ENCODE assay signal across 17 cellular contexts in the genomic region with DNA sequence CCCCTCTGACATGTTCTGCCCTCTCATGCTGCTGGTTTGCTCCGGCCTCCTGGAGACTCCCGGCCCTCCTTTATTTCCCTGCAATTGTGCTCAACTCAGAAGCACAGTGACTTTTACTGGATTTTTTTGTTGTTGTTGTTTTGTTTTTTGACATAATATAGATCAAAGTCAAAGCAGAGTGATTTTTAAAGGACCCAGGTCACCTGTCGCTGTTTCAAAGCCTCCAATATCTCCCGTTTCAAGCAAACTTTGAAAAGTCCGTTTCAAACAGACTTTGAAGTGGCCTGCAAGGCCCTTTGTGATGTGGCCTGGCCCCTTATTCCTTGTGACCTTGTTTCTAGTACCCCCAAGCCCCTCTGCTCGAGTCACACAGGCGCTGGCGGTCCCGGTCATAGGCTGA. TPM values are rescaled to one million over a fixed set of nuclear protein-coding genes. Genes with fewer than 3 reads are reported as not detected.
DNase-seq lines count a peak whose midpoint lies in the region; ATAC-seq and TF ChIP-seq lines count a peak whose summit lies in the region.
"Had no signal": no experiment of that assay in that cellular context is flagged by ENCODE, and none has a peak within 500 bp of the region (broad histone marks: within the 10 kb centered on the region; RNA-seq: fewer than 3 reads in every experiment).

No MANE protein-coding gene starts in this region.

- H3K4me1 Mint-ChIP-seq in endodermal cell: peaks cover 18% of the 10 kb centered on the region
- peaks cover 31% of the 10 kb centered on the region for H3K4me1 Mint-ChIP-seq in stimulated activated effector memory CD8-positive, alpha-beta T cell treated with anti-CD3 and anti-CD28 coated beads, Interleukin-12 subunit alpha, Interleukin-12 subunit beta, amount 100 ng/mL, for 72 hours

- DNase-seq in cardiac muscle cell (ENCODE audit: low read depth in 1 of 2, low spot score in 1 of 2): no peak
- DNase-seq in left ventricle myocardium superior: no peak
- no peak for DNase-seq in endodermal cell
- no peak for DNase-seq in stimulated activated effector memory CD8-positive, alpha-beta T cell treated with anti-CD3 and anti-CD28 coated beads, Interleukin-12 subunit alpha, Interleukin-12 subunit beta, amount 100 ng/mL, for 72 hours (ENCODE audit: low spot score in 2 of 2)
- DNase-seq in SIG-M5 (lab: John Stamatoyannopoulos, UW): no peak
- DNase-seq: CD8-positive, alpha-beta T cell; COR-L47; DMS153; DMS79 treated with DMSO at 0.1 percent for 48 hours; EL; GM23248 had no signal

- peak overlapping the region; percentile 91 for H3K4me2 ChIP-seq in OCI-LY1 (ENCODE audit: low read length)

- H3K9me3 ChIP-seq in cardiac muscle cell (ENCODE audit: low read depth) (no peaks in the 10 kb centered on the region), OCI-LY1 (ENCODE audit: low read length) (no peaks in the 10 kb centered on the region), endodermal cell (ENCODE audit: control insufficient read depth, low read length) (no peaks in the 10 kb centered on the region)

- peak overlapping the region; percentile 53 for H3K27ac Mint-ChIP-seq in endodermal cell
- peak overlapping the region; percentile 77 for H3K27ac Mint-ChIP-seq in stimulated activated effector memory CD8-positive, alpha-beta T cell treated with anti-CD3 and anti-CD28 coated beads, Interleukin-12 subunit alpha, Interleukin-12 subunit beta, amount 100 ng/mL, for 72 hours
- H3K27ac Mint-ChIP-seq: B cell; CD8-positive, alpha-beta T cell had no signal

- H3K9me3 Mint-ChIP-seq in endodermal cell: no peaks in the 10 kb centered on the region
- no peaks in the 10 kb centered on the region for H3K9me3 Mint-ChIP-seq in stimulated activated effector memory CD8-positive, alpha-beta T cell treated with anti-CD3 and anti-CD28 coated beads, Interleukin-12 subunit alpha, Interleukin-12 subunit beta, amount 100 ng/mL, for 72 hours
- H3K9me3 Mint-ChIP-seq: CD14-positive monocyte; CD8-positive, alpha-beta T cell had no signal

- no peaks in the 10 kb centered on the region for H4K20me1 ChIP-seq in OCI-LY1 (ENCODE audit: insufficient read depth, low read length)

- no peaks in the 10 kb centered on the region for H3K36me3 ChIP-seq in cardiac muscle cell
- H3K36me3 ChIP-seq in OCI-LY1 (ENCODE audit: insufficient read depth, low read length): peaks cover 20% of the 10 kb centered on the region; the same call in 1 of the 2 replicates
- H3K36me3 ChIP-seq in endodermal cell (ENCODE audit: control insufficient read depth, insufficient read depth, low read length): peaks cover 13% of the 10 kb centered on the region

- intact Hi-C loops in left ventricle myocardium superior (cut with micrococcal nuclease): no loop called here

- no peak overlapping the region for H2AFZ ChIP-seq in OCI-LY1 (ENCODE audit: low read length)
- H2AFZ ChIP-seq: GM23248 had no signal

- H3K4me3 ChIP-seq in cardiac muscle cell: no peak overlapping the region
- peak overlapping the region; percentile 75 for H3K4me3 ChIP-seq in OCI-LY1 (ENCODE audit: low read depth, low read length, poor library complexity, severe bottlenecking)
- H3K4me3 ChIP-seq in endodermal cell (ENCODE audit: low read length): no peak overlapping the region
- H3K4me3 ChIP-seq: GM23248 had no signal

- H3K36me3 Mint-ChIP-seq in endodermal cell (ENCODE audit: low read depth): peaks cover 23% of the 10 kb centered on the region
- H3K36me3 Mint-ChIP-seq in stimulated activated effector memory CD8-positive, alpha-beta T cell treated with anti-CD3 and anti-CD28 coated beads, Interleukin-12 subunit alpha, Interleukin-12 subunit beta, amount 100 ng/mL, for 72 hours: no peaks in the 10 kb centered on the region

- no peak for TF ChIP-seq CTCF in cardiac muscle cell (IDR thresholded peaks at IDR 0.05; ENCODE audit: low read depth, low read length)
- TF ChIP-seq CTCF in OCI-LY1 (IDR thresholded peaks at IDR 0.05; ENCODE audit: low read length): no peak
- TF ChIP-seq CTCF in endodermal cell (conservative IDR thresholded peaks at IDR 0.05): no peak

- no peaks in the 10 kb centered on the region for H3K27me3 Mint-ChIP-seq in endodermal cell (ENCODE audit: insufficient read depth)
- H3K27me3 Mint-ChIP-seq: B cell had no signal

- no peaks in the 10 kb centered on the region for H3K9me2 ChIP-seq in OCI-LY1 (ENCODE audit: low read depth, low read length)

- H3K79me2 ChIP-seq in OCI-LY1 (ENCODE audit: insufficient read depth, low read length): no peaks in the 10 kb centered on the region

- H3K27me3 ChIP-seq in cardiac muscle cell (no peaks in the 10 kb centered on the region), OCI-LY1 (ENCODE audit: insufficient read depth, low read length) (no peaks in the 10 kb centered on the region), endodermal cell (ENCODE audit: control insufficient read depth, insufficient read depth, low read length, poor library complexity, severe bottlenecking) (no peaks in the 10 kb centered on the region)

- ATAC-seq in left ventricle myocardium superior (no peak), HG02623 (IDR thresholded peaks at IDR 0.05; ENCODE audit: unreplicated experiment) (no peak)
- no peak for ATAC-seq in stimulated activated effector memory CD8-positive, alpha-beta T cell treated with anti-CD3 and anti-CD28 coated beads, Interleukin-12 subunit alpha, Interleukin-12 subunit beta, amount 100 ng/mL, for 72 hours
- ATAC-seq in activated CD4-positive, CD25-positive, alpha-beta regulatory T cell treated with anti-CD3 and anti-CD28 coated beads, Interleukin-2, amount 50 U/mL, for 24 hours: no peak
- ATAC-seq: CD8-positive, alpha-beta T cell had no signal

- no peaks in the 10 kb centered on the region for H3F3A ChIP-seq in OCI-LY1 (ENCODE audit: insufficient read depth, low read length)

- 95% methylated on average over 7 to 9 of the region's 9 CpGs for WGBS in endodermal cell (ENCODE audit: insufficient coverage in 1 of 2, insufficient read length in 1 of 2), 2 experiments

- H3K4me1 ChIP-seq in cardiac muscle cell (ENCODE audit: low read depth) (no peaks in the 10 kb centered on the region), OCI-LY1 (ENCODE audit: insufficient read depth, low read length, severe bottlenecking) (peaks cover 58% of the 10 kb centered on the region), endodermal cell (ENCODE audit: control insufficient read depth, insufficient read depth, low read length) (no peaks in the 10 kb centered on the region)

- H3K27ac ChIP-seq in cardiac muscle cell: peak overlapping the region; percentile 2
- H3K27ac ChIP-seq in OCI-LY1 (ENCODE audit: low read depth, low read length, poor library complexity, severe bottlenecking): peak overlapping the region; percentile 89
- no peak overlapping the region for H3K27ac ChIP-seq in endodermal cell (ENCODE audit: low read depth, low read length)
- H3K27ac ChIP-seq: GM23248, HL-60 had no signal

- H3K9ac ChIP-seq in OCI-LY1 (ENCODE audit: low read length) (peak overlapping the region; percentile 35; the same call in 1 of the 2 replicates), endodermal cell (ENCODE audit: extremely low read depth, low read length, poor library complexity, severe bottlenecking) (no peak overlapping the region)
- H3K9ac ChIP-seq: GM23248 had no signal

- no peak overlapping the region for H3K4me3 Mint-ChIP-seq in endodermal cell
- no peak overlapping the region for H3K4me3 Mint-ChIP-seq in stimulated activated effector memory CD8-positive, alpha-beta T cell treated with anti-CD3 and anti-CD28 coated beads, Interleukin-12 subunit alpha, Interleukin-12 subunit beta, amount 100 ng/mL, for 72 hours
- H3K4me3 Mint-ChIP-seq: B cell; CD14-positive monocyte; CD8-positive, alpha-beta T cell had no signal

RNA-seq across cellular contexts. Expression of a gene that starts 58.1 kb away (rescaled TPM):
- total RNA-seq in cardiac muscle cell (17.9 and 19.3 TPM in 2 replicates), left ventricle myocardium superior (18.7 TPM), endodermal cell (10 to 100 TPM; 31.8 to 33.3 TPM)
- 34.8 and 35.9 TPM in 2 replicates for polyA plus RNA-seq in cardiac muscle cell
- polyA plus RNA-seq in endodermal cell (2013, experiment 1 of 2): 31.3 TPM
- 23.6 TPM for polyA plus RNA-seq in endodermal cell (2013, experiment 2 of 2)
